ENCODE assay signal across 13 cellular contexts in the genomic region with DNA sequence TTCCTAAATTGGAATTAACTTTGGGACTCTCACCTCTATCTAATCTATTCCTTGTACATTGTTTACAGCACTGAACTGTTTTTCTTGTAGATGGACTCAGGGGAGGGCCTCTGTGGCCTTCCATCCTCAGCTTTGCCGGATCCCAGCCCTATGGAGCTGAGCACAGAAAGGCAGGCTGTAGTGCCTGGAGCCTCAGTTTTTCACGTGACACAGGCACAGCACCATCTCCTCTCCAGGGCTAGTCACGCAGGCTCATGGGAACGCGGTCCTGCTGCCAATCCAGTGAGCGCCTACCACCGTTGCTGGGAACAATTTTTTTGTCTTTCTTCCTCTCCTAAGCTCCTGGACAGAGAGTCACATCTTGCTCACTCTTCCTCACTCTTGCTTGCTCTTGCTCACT.
"Had no signal": no experiment of that assay in that cellular context is flagged by ENCODE, and none has a peak within 500 bp of the region (broad histone marks: within the 10 kb centered on the region; RNA-seq: fewer than 3 reads in every experiment).

No MANE protein-coding gene starts in this region.

- H3K36me3 ChIP-seq: adrenal gland, left lung, thyroid gland, uterus had no signal

- H3K4me3 ChIP-seq: adrenal gland, left lung, stomach, thyroid gland, uterus had no signal

- H3K4me3 Mint-ChIP-seq: nephron had no signal

- H3K4me1 ChIP-seq: left lung, uterus had no signal

- H3K9me3 ChIP-seq: adrenal gland, left lung, stomach, thyroid gland, uterus had no signal

- H3K27me3 ChIP-seq: adrenal gland, left lung, stomach, thyroid gland, uterus had no signal

- H3K27ac Mint-ChIP-seq: nephron had no signal

- H3K27ac ChIP-seq: left lung, stomach, thyroid gland, uterus had no signal

- DNase-seq: activated CD4-positive, CD25-positive, alpha-beta regulatory T cell treated with anti-CD3 and anti-CD28 coated beads, Interleukin-2, amount 50 U/mL, for 72 hours; activated naive CD4-positive, alpha-beta T cell treated with anti-CD3 and anti-CD28 coated beads, Interleukin-2, amount 50 U/mL, for 16 hours; activated T-cell treated with anti-CD3 and anti-CD28 coated beads, Interleukin-2, amount 50 U/mL, for 1 hour; central memory CD4-positive, alpha-beta T cell; cortex of kidney; effector CD8-positive, alpha-beta T cell; left lung; stimulated activated CD4-positive, alpha-beta T cell treated with anti-CD3 and anti-CD28 coated beads, Interleukin-12 subunit alpha, Interleukin-12 subunit beta, amount 100 ng/mL, for 4 hours; stomach; thyroid gland; uterus had no signal
